ENCODE assay signal across 8 cellular contexts in genomic region chr12:50985322-50985721, GRCh38. TPM values are rescaled to one million over a fixed set of nuclear protein-coding genes. Genes with fewer than 3 reads are reported as not detected.
DNase-seq lines count a peak whose midpoint lies in the region; ATAC-seq and TF ChIP-seq lines count a peak whose summit lies in the region.

No MANE protein-coding gene starts in this region.

- H4K8ac ChIP-seq in neuronal stem cell (ENCODE audit: low read depth, low read length) = no peak overlapping the region

- H4K91ac ChIP-seq in neuronal stem cell (ENCODE audit: low read depth, low read length, poor library complexity) = no peak overlapping the region

- CTCF ChIA-PET in MCF 10A (lab: Yijun Ruan, JAX) = interaction anchor here (0.5 to 6.3 kb wide), 25 partner anchors 13 to 481 kb away, joined by 3 to 122 read pairs (median 5); partner anchors contain the start of genes ATF1 and DIP2B

- H3K36me3 Mint-ChIP-seq in MCF 10A (ENCODE audit: insufficient read depth, unreplicated experiment) = peaks cover 44% of the 10 kb centered on the region
- H3K36me3 Mint-ChIP-seq in stimulated activated naive B cell treated with anti-CD40 and anti-IgM and Interleukin-4, amounts not matched to agents 10 μg/mL and 1 μg/mL and 100 μg/mL, for 72 hours = peaks cover 18 to 32% of the 10 kb centered on the region in 2 donors

- H2BK5ac ChIP-seq in neuronal stem cell (ENCODE audit: low read length) = no peak overlapping the region

- no peaks in the 10 kb centered on the region for H3K9me3 Mint-ChIP-seq in MCF 10A (ENCODE audit: unreplicated experiment)
- H3K9me3 Mint-ChIP-seq in stimulated activated naive B cell treated with anti-CD40 and anti-IgM and Interleukin-4, amounts not matched to agents 10 μg/mL and 1 μg/mL and 100 μg/mL, for 72 hours = no peaks in the 10 kb centered on the region

- no peak overlapping the region for H2BK12ac ChIP-seq in neuronal stem cell (ENCODE audit: low read length)

- no peak overlapping the region for H2AK5ac ChIP-seq in neuronal stem cell (ENCODE audit: low read depth, low read length)

- H3K27ac Mint-ChIP-seq in MCF 10A (ENCODE audit: low read depth, unreplicated experiment) = peak overlapping the region; percentile 24
- peak overlapping the region; percentile 57 for H3K27ac Mint-ChIP-seq in stimulated activated naive B cell treated with anti-CD40 and anti-IgM and Interleukin-4, amounts not matched to agents 10 μg/mL and 1 μg/mL and 100 μg/mL, for 72 hours

- peak; percentile 33 to 58 for ATAC-seq in stimulated activated naive B cell treated with anti-CD40 and anti-IgM and Interleukin-4, amounts not matched to agents 10 μg/mL and 1 μg/mL and 100 μg/mL, for 72 hours (replicated peaks)
- no peak for ATAC-seq in left colon

- H3K14ac ChIP-seq in neuronal stem cell (ENCODE audit: low read length) = no peak overlapping the region

- POLR2A ChIA-PET in MCF 10A (lab: Yijun Ruan, JAX) = interaction anchor here (0.9 to 9.3 kb wide), 15 partner anchors 13 to 480 kb away, joined by 3 to 132 read pairs (median 4); partner anchors contain the start of genes ATF1, DIP2B and SLC11A2

- H3K4me3 ChIP-seq in neuronal stem cell (ENCODE audit: low read length in 2 of 2) (no peak overlapping the region), Peyer's patch (no peak overlapping the region)

- no peak overlapping the region for H2AFZ ChIP-seq in neuronal stem cell (ENCODE audit: low read length)

- H3K27me3 ChIP-seq in neuronal stem cell (ENCODE audit: control insufficient read depth in 3 of 3, insufficient read depth in 3 of 3, low read depth in 1 of 3, low read length in 3 of 3) = no peaks in the 10 kb centered on the region
- no peaks in the 10 kb centered on the region for H3K27me3 ChIP-seq in Peyer's patch

- H3K23ac ChIP-seq in neuronal stem cell (ENCODE audit: low read depth, low read length, poor library complexity) = no peak overlapping the region

- no peak overlapping the region for H3K4me3 Mint-ChIP-seq in MCF 10A (ENCODE audit: unreplicated experiment)
- H3K4me3 Mint-ChIP-seq in stimulated activated naive B cell treated with anti-CD40 and anti-IgM and Interleukin-4, amounts not matched to agents 10 μg/mL and 1 μg/mL and 100 μg/mL, for 72 hours = no peak overlapping the region

- no peak overlapping the region for H3K18ac ChIP-seq in neuronal stem cell (ENCODE audit: low read length)

- no peak overlapping the region for H3K4ac ChIP-seq in neuronal stem cell (ENCODE audit: low read length)

- H3K9me3 ChIP-seq in neuronal stem cell (replicated peaks in 1 of 2; ENCODE audit: control insufficient read depth in 2 of 2, insufficient read depth in 1 of 2, low read depth in 1 of 2, low read length in 2 of 2) = no peaks in the 10 kb centered on the region
- no peaks in the 10 kb centered on the region for H3K9me3 ChIP-seq in Peyer's patch

- TF ChIP-seq POLR2A in Peyer's patch (IDR thresholded peaks at IDR 0.05) = no peak

- H3K4me1 ChIP-seq in neuronal stem cell (ENCODE audit: control insufficient read depth in 2 of 2, insufficient read depth in 1 of 2, low read depth in 1 of 2, low read length in 2 of 2) (peaks cover 0 to 5% of the 10 kb centered on the region in 2 donors), Peyer's patch (peaks cover 0 to 7% (median 0%) of the 10 kb centered on the region in 4 donors)

- no peak overlapping the region for H2BK120ac ChIP-seq in neuronal stem cell (ENCODE audit: low read depth, low read length)

- intact Hi-C loops in MCF 10A (cut with micrococcal nuclease) = no loop called here
- intact Hi-C loops in left colon (cut with DNase I, micrococcal nuclease) = loop anchor here in 1 of 2 donors (5.0 kb wide), 2 partner anchors 58 to 218 kb away; a partner anchor contains a TSS

- H3K4me1 Mint-ChIP-seq in MCF 10A (ENCODE audit: insufficient read depth, unreplicated experiment) = peaks cover 11% of the 10 kb centered on the region
- H3K4me1 Mint-ChIP-seq in stimulated activated naive B cell treated with anti-CD40 and anti-IgM and Interleukin-4, amounts not matched to agents 10 μg/mL and 1 μg/mL and 100 μg/mL, for 72 hours = peaks cover 5 to 14% of the 10 kb centered on the region in 2 donors

- peak; percentile 68 for DNase-seq in HS-5 (ENCODE audit: low read depth)
- DNase-seq in MCF 10A (ENCODE audit: unreplicated experiment) = peak; percentile 41
- DNase-seq in islet precursor cell = peak; percentile 51
- DNase-seq in stimulated activated naive B cell treated with anti-CD40 and anti-IgM and Interleukin-4, amounts not matched to agents 10 μg/mL and 1 μg/mL and 100 μg/mL, for 72 hours = no peak
- DNase-seq in left colon = no peak
- DNase-seq in NCI-H146 treated with DMSO at 0.1 percent for 48 hours (lab: John Stamatoyannopoulos, UW; ENCODE audit: unreplicated experiment) = no peak
- DNase-seq in neuronal stem cell (ENCODE audit: low spot score) = no peak
- DNase-seq in Peyer's patch = no peak

- H3K79me1 ChIP-seq in neuronal stem cell (ENCODE audit: low read depth, low read length) = no peaks in the 10 kb centered on the region

- TF ChIP-seq CTCF in MCF 10A (IDR thresholded peaks at IDR 0.05; ENCODE audit: unreplicated experiment) (no peak), Peyer's patch (IDR thresholded peaks at IDR 0.05) (no peak)

- no peak overlapping the region for H2BK15ac ChIP-seq in neuronal stem cell (ENCODE audit: low read length)

- no peaks in the 10 kb centered on the region for H3K27me3 Mint-ChIP-seq in MCF 10A (ENCODE audit: insufficient read depth, unreplicated experiment)
- H3K27me3 Mint-ChIP-seq in stimulated activated naive B cell treated with anti-CD40 and anti-IgM and Interleukin-4, amounts not matched to agents 10 μg/mL and 1 μg/mL and 100 μg/mL, for 72 hours = no peaks in the 10 kb centered on the region

- H3K4me2 ChIP-seq in neuronal stem cell (ENCODE audit: insufficient read depth, low read length, poor library complexity, severe bottlenecking) = no peak overlapping the region

- H3K36me3 ChIP-seq in neuronal stem cell (replicated peaks in 1 of 2; ENCODE audit: control insufficient read depth in 2 of 2, insufficient read depth in 2 of 2, low read length in 2 of 2) = peaks cover 3 to 53% of the 10 kb centered on the region in 2 donors
- peaks cover 0 to 28% (median 0%) of the 10 kb centered on the region in 3 donors for H3K36me3 ChIP-seq in Peyer's patch

- H3K9ac ChIP-seq in neuronal stem cell (ENCODE audit: low read depth, low read length, poor library complexity) = no peak overlapping the region

- H3K27ac ChIP-seq in neuronal stem cell (replicated peaks; ENCODE audit: low read length) = no peak overlapping the region
- peak overlapping the region in 2 of 4 donors; percentile 69 for H3K27ac ChIP-seq in Peyer's patch

- no TSS peak for BruUV-seq in MCF 10A (replicated peaks; lab: Mats Ljungman, UMichigan)

RNA-seq across cellular contexts. Expression of gene HIGD1C, which starts 33.0 kb away (rescaled TPM):
- not detected in 2 replicates for total RNA-seq in MCF 10A (2022)
- total RNA-seq in left colon = not detected
- not detected for polyA plus RNA-seq in neuronal stem cell (2013, experiment 1 of 2)
- polyA plus RNA-seq in neuronal stem cell (2013, experiment 2 of 2) = not detected
- not detected for total RNA-seq in Peyer's patch

RNA-seq across cellular contexts. Expression of gene SLC11A2, which starts 40.9 kb away (rescaled TPM):
- total RNA-seq in MCF 10A (2022) (45.6 and 60.9 TPM in 2 replicates), left colon (10 to 100 TPM; 41.9 to 50.0 TPM), Peyer's patch (10 to 100 TPM; 37.1 to 57.4 (median 50.0) TPM)
- 26.1 TPM for polyA plus RNA-seq in neuronal stem cell (2013, experiment 1 of 2)
- polyA plus RNA-seq in neuronal stem cell (2013, experiment 2 of 2) = 27.3 TPM

Comparison
In these comparisons a context has a peak if more than half of its experiments do, and no peak if none do; other contexts are left out.
1. DNase-seq: peak in HS-5 (single experiment), MCF 10A (single experiment) and islet precursor cell (single experiment); none in stimulated activated naive B cell treated with anti-CD40 and anti-IgM and Interleukin-4, amounts not matched to agents 10 μg/mL and 1 μg/mL and 100 μg/mL, for 72 hours (single experiment), left colon (0 of 2), NCI-H146 treated with DMSO at 0.1 percent for 48 hours (single experiment), neuronal stem cell (single experiment) and Peyer's patch (0 of 3).